ENCODE assay signal across 9 cellular contexts in genomic region chr1:159211331-159212136, GRCh38. TPM values are rescaled to one million over a fixed set of nuclear protein-coding genes. Genes with fewer than 3 reads are reported as not detected.
DNase-seq lines count a peak whose midpoint lies in the region; ATAC-seq, FAIRE-seq and TF ChIP-seq lines count a peak whose summit lies in the region.
"Had no signal": no experiment of that assay in that cellular context is flagged by ENCODE, and none has a peak within 500 bp of the region (broad histone marks: within the 10 kb centered on the region; RNA-seq: fewer than 3 reads in every experiment).

No MANE protein-coding gene starts in this region.

- H3K4me1 Mint-ChIP-seq in CD4-positive, alpha-beta memory T cell = peaks cover 0 to 5% (median 0%) of the 10 kb centered on the region in 4 donors
- H3K4me1 Mint-ChIP-seq in activated naive CD8-positive, alpha-beta T cell treated with anti-CD3 and anti-CD28 coated beads for 36 hours = peaks cover 24% of the 10 kb centered on the region

- no TSS peak for BruUV-seq in Panc1 (replicated peaks; lab: Mats Ljungman, UMichigan)

- peaks cover 37 to 44% of the 10 kb centered on the region in 2 donors for H3K27me3 Mint-ChIP-seq in CD4-positive, alpha-beta memory T cell
- H3K27me3 Mint-ChIP-seq in activated naive CD8-positive, alpha-beta T cell treated with anti-CD3 and anti-CD28 coated beads for 36 hours = peaks cover 65% of the 10 kb centered on the region

- H3K4me3 Mint-ChIP-seq in CD4-positive, alpha-beta memory T cell = no peak overlapping the region
- no peak overlapping the region for H3K4me3 Mint-ChIP-seq in activated naive CD8-positive, alpha-beta T cell treated with anti-CD3 and anti-CD28 coated beads for 36 hours

- peaks cover 10% of the 10 kb centered on the region for H3K27me3 ChIP-seq in CD4-positive, alpha-beta memory T cell (ENCODE audit: insufficient read depth, low read length)
- peaks cover 16% of the 10 kb centered on the region for H3K27me3 ChIP-seq in Panc1 (ENCODE audit: control insufficient read depth, insufficient read depth, low read length)

- H3K27ac ChIP-seq in CD4-positive, alpha-beta memory T cell (ENCODE audit: low read depth, low read length) = no peak overlapping the region
- no peak overlapping the region for H3K27ac ChIP-seq in Panc1 (ENCODE audit: low read length)
- H3K27ac ChIP-seq: skin epidermis had no signal

- in situ Hi-C loops in Panc1 (cut with HindIII; ENCODE audit: low pct_unique_long_range_greater_than_20kb, low sequenced_read_pairs) = no loop called here

- CTCF ChIA-PET in CD4-positive, alpha-beta memory T cell (lab: Charles Lee; ENCODE audit: partially characterized antibody) = interaction anchor here (0.8 to 5.9 kb wide), 11 partner anchors 10 to 819 kb away, joined by 3 to 65 read pairs (median 4); no protein-coding TSS in a partner anchor
- CTCF ChIA-PET in Panc1 (lab: Charles Lee) = interaction anchor here (0.6 kb wide), 1 partner anchor 795 kb away, joined by 3 read pairs; no protein-coding TSS in a partner anchor

- no peak overlapping the region for H3K4me3 ChIP-seq in CD4-positive, alpha-beta memory T cell (ENCODE audit: low read length in 2 of 2)
- H3K4me3 ChIP-seq in Panc1 (ENCODE audit: low read depth in 2 of 2, low read length in 2 of 2) = peak overlapping the region; percentile 1 to 37; a peak in 2 of 4 replicates
- H3K4me3 ChIP-seq: skin epidermis had no signal

- H3K9me3 ChIP-seq in CD4-positive, alpha-beta memory T cell (ENCODE audit: control insufficient read depth in 1 of 2, low read length in 2 of 2) = no peaks in the 10 kb centered on the region
- H3K9me3 ChIP-seq in Panc1 (ENCODE audit: control insufficient read depth, insufficient read depth, low read depth, low read length) = no peaks in the 10 kb centered on the region

- FAIRE-seq in H54 (lab: Jason Lieb, UNC) = no peak

- no peak for TF ChIP-seq POLR2A in H54 (IDR thresholded peaks at IDR 0.05; ENCODE audit: low read depth, low read length)

- no peaks in the 10 kb centered on the region for H3K4me1 ChIP-seq in CD4-positive, alpha-beta memory T cell (ENCODE audit: insufficient read depth, low read length)
- no peaks in the 10 kb centered on the region for H3K4me1 ChIP-seq in Panc1 (ENCODE audit: control insufficient read depth, insufficient read depth, low read length)

- ATAC-seq in Panc1 (0 out of 2 replicates have a peak, but pooled peaks have one; percentile 38), GM21390 (IDR thresholded peaks at IDR 0.05; ENCODE audit: unreplicated experiment) (no peak), HG02763 (IDR thresholded peaks at IDR 0.05; ENCODE audit: unreplicated experiment) (no peak)

- H3K36me3 Mint-ChIP-seq in CD4-positive, alpha-beta memory T cell = no peaks in the 10 kb centered on the region
- no peaks in the 10 kb centered on the region for H3K36me3 Mint-ChIP-seq in activated naive CD8-positive, alpha-beta T cell treated with anti-CD3 and anti-CD28 coated beads for 36 hours

- DNase-seq in CD4-positive, alpha-beta memory T cell = peak in 3 of 5 donors; percentile 19 to 32 (median 26)
- DNase-seq in H54 (ENCODE audit: insufficient read length, low spot score) = peak; percentile 19
- peak; percentile 24 for DNase-seq in Panc1 (ENCODE audit: low read depth, low spot score)
- DNase-seq in activated naive CD8-positive, alpha-beta T cell treated with anti-CD3 and anti-CD28 coated beads for 36 hours = peak; percentile 51
- peak; percentile 63 for DNase-seq in iPS-NIHi7 (ENCODE audit: extremely low spot score)
- peak; percentile 54 for DNase-seq in stimulated activated CD4-positive, alpha-beta T cell treated with anti-CD3 and anti-CD28 coated beads, Interleukin-4, amount 100 ng/mL, for 1 hour

- no peak overlapping the region for H3K27ac Mint-ChIP-seq in CD4-positive, alpha-beta memory T cell
- H3K27ac Mint-ChIP-seq in activated naive CD8-positive, alpha-beta T cell treated with anti-CD3 and anti-CD28 coated beads for 36 hours = no peak overlapping the region

- no peaks in the 10 kb centered on the region for H3K9me3 Mint-ChIP-seq in CD4-positive, alpha-beta memory T cell
- no peaks in the 10 kb centered on the region for H3K9me3 Mint-ChIP-seq in activated naive CD8-positive, alpha-beta T cell treated with anti-CD3 and anti-CD28 coated beads for 36 hours

- peak; percentile 92 for TF ChIP-seq CTCF in Panc1 (IDR thresholded peaks at IDR 0.05)

- intact Hi-C loops in CD4-positive, alpha-beta memory T cell (cut with micrococcal nuclease) = loop anchor here (1.0 to 5.0 kb wide), 2 partner anchors 50 to 796 kb away; no protein-coding TSS in a partner anchor
- intact Hi-C loops in Panc1 (cut with micrococcal nuclease; ENCODE audit: unreplicated experiment) = loop anchor here (1.0 to 5.0 kb wide), 3 partner anchors 50 to 681 kb away; no protein-coding TSS in a partner anchor

- no peaks in the 10 kb centered on the region for H3K36me3 ChIP-seq in CD4-positive, alpha-beta memory T cell (ENCODE audit: insufficient read depth, low read length)
- H3K36me3 ChIP-seq in Panc1 (ENCODE audit: control insufficient read depth, insufficient read depth, low read length) = no peaks in the 10 kb centered on the region

- POLR2A ChIA-PET in CD4-positive, alpha-beta memory T cell (lab: Charles Lee; ENCODE audit: partially characterized antibody) = no interaction called here
- POLR2A ChIA-PET in Panc1 (lab: Charles Lee) = no interaction called here

RNA-seq across cellular contexts. Expression of gene ACKR1, which starts 6.9 kb away (rescaled TPM):
- total RNA-seq in CD4-positive, alpha-beta memory T cell = not detected
- not detected for polyA plus RNA-seq in CD4-positive, alpha-beta memory T cell
- not detected for total RNA-seq in Panc1 (2021; ENCODE audit: unreplicated experiment)
- polyA plus RNA-seq in Panc1 (2012; ENCODE audit: insufficient read length) = not detected
- total RNA-seq in activated naive CD8-positive, alpha-beta T cell treated with anti-CD3 and anti-CD28 coated beads for 36 hours = not detected

RNA-seq across cellular contexts. Expression of gene CADM3, which starts 40.1 kb away (rescaled TPM):
- total RNA-seq in CD4-positive, alpha-beta memory T cell = not detected
- polyA plus RNA-seq in CD4-positive, alpha-beta memory T cell = not detected
- total RNA-seq in Panc1 (2021; ENCODE audit: unreplicated experiment) = 0.28 TPM
- not detected for polyA plus RNA-seq in Panc1 (2012; ENCODE audit: insufficient read length)
- total RNA-seq in activated naive CD8-positive, alpha-beta T cell treated with anti-CD3 and anti-CD28 coated beads for 36 hours = not detected

Comparison
In these comparisons a context has a peak if more than half of its experiments do, and no peak if none do; other contexts are left out.
1. H3K4me3 ChIP-seq: peak in Panc1 (2 of 2); none in CD4-positive, alpha-beta memory T cell (0 of 2).
2. Peak in every context shown above with its lines, with median percentiles within 50 percentile points of each other: DNase-seq.